ENCODE assay signal across 8 cellular contexts in genomic region chr1:186304982-186305949, GRCh38. TPM values are rescaled to one million over a fixed set of nuclear protein-coding genes. Genes with fewer than 3 reads are reported as not detected.
DNase-seq lines count a peak whose midpoint lies in the region; ATAC-seq and TF ChIP-seq lines count a peak whose summit lies in the region.

No MANE protein-coding gene starts in this region.

- TF ChIP-seq CTCF in SU-DHL-6 (IDR thresholded peaks at IDR 0.05; ENCODE audit: insufficient read depth, low read length, poor library complexity, severe bottlenecking) (peak; percentile 40), tibial nerve (IDR thresholded peaks at IDR 0.05) (peak in 3 of 5 experiments; percentile 13 to 41 (median 31))

- H3K36me3 ChIP-seq in SU-DHL-6 (ENCODE audit: low read length) (0 out of 2 replicates have a peak, but pooled peaks cover 2% of the 10 kb centered on the region), tibial nerve (peaks cover 0 to under 1% (median 0%) of the 10 kb centered on the region in 3 donors)

- H3K4me3 Mint-ChIP-seq in activated CD4-positive, alpha-beta T cell treated with anti-CD3 and anti-CD28 coated beads for 36 hours = no peak overlapping the region

- H3K36me3 Mint-ChIP-seq in activated CD4-positive, alpha-beta T cell treated with anti-CD3 and anti-CD28 coated beads for 36 hours (ENCODE audit: low read depth) = peaks cover 13% of the 10 kb centered on the region

- CTCF ChIA-PET in activated CD4-positive, alpha-beta T cell treated with anti-CD3 and anti-CD28 coated beads for 36 hours (lab: Charles Lee) = interaction anchor here (0.7 to 3.9 kb wide), 9 partner anchors 9 to 30 kb away, joined by 3 to 32 read pairs (median 5); partner anchors contain the start of gene PRG4

- TF ChIP-seq EP300 in tibial nerve (IDR thresholded peaks at IDR 0.05) = no peak

- H3K27ac ChIP-seq in SU-DHL-6 (ENCODE audit: low read depth, low read length) (no peak overlapping the region), tibial nerve (no peak overlapping the region)

- intact Hi-C loops in activated CD4-positive, alpha-beta T cell treated with anti-CD3 and anti-CD28 coated beads for 36 hours (cut with DNase I, micrococcal nuclease) = loop anchor here (2.0 to 10.0 kb wide), 3 partner anchors 16 to 1550 kb away; partner anchors contain the start of gene EDEM3 (in 1 of the 2)
- intact Hi-C loops in posterior vena cava (cut with DNase I) = no loop called here

- H3K27me3 Mint-ChIP-seq in activated CD4-positive, alpha-beta T cell treated with anti-CD3 and anti-CD28 coated beads for 36 hours = no peaks in the 10 kb centered on the region

- DNase-seq in activated CD4-positive, alpha-beta T cell treated with anti-CD3 and anti-CD28 coated beads for 36 hours = peak; percentile 22
- no peak for DNase-seq in activated CD4-positive, alpha-beta T cell treated with anti-CD3 and anti-CD28 coated beads, Interleukin-2, amount 50 U/mL, for 1 hour
- DNase-seq in HT1080 (ENCODE audit: low read depth) = peak; percentile 19
- DNase-seq in foreskin melanocyte = peak; percentile 16
- no peak for DNase-seq in tibial nerve (ENCODE audit: low spot score in 2 of 2)
- no peak for DNase-seq in posterior vena cava (ENCODE audit: low spot score)

- H3K4me1 ChIP-seq in tibial nerve = peaks cover 0 to 4% (median 2%) of the 10 kb centered on the region in 4 donors

- no peak overlapping the region for H3K9ac ChIP-seq in SU-DHL-6 (ENCODE audit: low read length)

- H3K4me1 Mint-ChIP-seq in activated CD4-positive, alpha-beta T cell treated with anti-CD3 and anti-CD28 coated beads for 36 hours = peaks cover 57% of the 10 kb centered on the region

- H3K9me3 Mint-ChIP-seq in activated CD4-positive, alpha-beta T cell treated with anti-CD3 and anti-CD28 coated beads for 36 hours (ENCODE audit: low read depth) = peaks cover 2% of the 10 kb centered on the region

- no peak for TF ChIP-seq POLR2A in tibial nerve (IDR thresholded peaks at IDR 0.05)

- no peak overlapping the region for H3K4me3 ChIP-seq in SU-DHL-6 (ENCODE audit: insufficient read depth, low read length, poor library complexity, severe bottlenecking)
- no peak overlapping the region for H3K4me3 ChIP-seq in tibial nerve

- H3K79me2 ChIP-seq in SU-DHL-6 (ENCODE audit: insufficient read depth, low read length) = no peaks in the 10 kb centered on the region

- no peak for ATAC-seq in activated CD4-positive, alpha-beta T cell treated with anti-CD3 and anti-CD28 coated beads for 36 hours
- ATAC-seq in GM21367 (IDR thresholded peaks at IDR 0.05; ENCODE audit: unreplicated experiment) = peak; percentile 80

- 51 to 55% methylated on average over 6 of the region's 6 CpGs for WGBS in tibial nerve, 2 donors

- H3K9me2 ChIP-seq in SU-DHL-6 (replicated peaks; ENCODE audit: insufficient read depth, low read length) = no peaks in the 10 kb centered on the region

- no peaks in the 10 kb centered on the region for H3K9me3 ChIP-seq in SU-DHL-6 (ENCODE audit: insufficient read depth, low read length)
- H3K9me3 ChIP-seq in tibial nerve = no peaks in the 10 kb centered on the region

- H3K27me3 ChIP-seq in SU-DHL-6 (ENCODE audit: low read length) (no peaks in the 10 kb centered on the region), tibial nerve (no peaks in the 10 kb centered on the region)

- H3F3A ChIP-seq in SU-DHL-6 (ENCODE audit: insufficient read depth) = peaks cover 6% of the 10 kb centered on the region; the same call in 1 of the 2 replicates

- no peak overlapping the region for H2AFZ ChIP-seq in SU-DHL-6 (ENCODE audit: low read depth, low read length, severe bottlenecking)

- POLR2A ChIA-PET in activated CD4-positive, alpha-beta T cell treated with anti-CD3 and anti-CD28 coated beads for 36 hours (lab: Charles Lee) = interaction anchor here (0.9 kb wide), 1 partner anchor 12 kb away, joined by 3 read pairs; no protein-coding TSS in a partner anchor

- H3K4me2 ChIP-seq in SU-DHL-6 (ENCODE audit: low read depth, low read length, poor library complexity, severe bottlenecking) = no peak overlapping the region

- H3K27ac Mint-ChIP-seq in activated CD4-positive, alpha-beta T cell treated with anti-CD3 and anti-CD28 coated beads for 36 hours = peak overlapping the region; percentile 76

- peaks cover 4% of the 10 kb centered on the region; the same call in 1 of the 2 replicates for H4K20me1 ChIP-seq in SU-DHL-6 (ENCODE audit: low read depth, low read length)

RNA-seq across cellular contexts. Expression of gene PRG4, which starts 9.2 kb away (rescaled TPM):
- total RNA-seq in activated CD4-positive, alpha-beta T cell treated with anti-CD3 and anti-CD28 coated beads for 36 hours = 1 to 10 TPM; 7.0 to 8.5 TPM
- 0.06 and 0.07 TPM in 2 replicates for total RNA-seq in HT1080 (2014; rRNA removed; shearing (Covaris generic))
- polyA plus RNA-seq in HT1080 (2015; cell fraction: cytosol; rRNA removed) = 0.02 TPM in 1 of 2 replicates, not detected in the other
- 0.13 TPM in 1 of 2 replicates, not detected in the other for polyA plus RNA-seq in HT1080 (2015; cell fraction: nucleus; rRNA removed)
- 10 to 100 TPM in 3 of 4 donors, 1 to 10 TPM in 1; 5.2 to 92.6 (median 42.8) TPM for total RNA-seq in tibial nerve
- total RNA-seq in posterior vena cava = 10 to 100 TPM in 1 of 2 donors, 1 to 10 TPM in 1; 8.6 to 16.5 TPM

Comparison
In these comparisons a context has a peak if more than half of its experiments do, and no peak if none do; other contexts are left out.
1. DNase-seq: peak in activated CD4-positive, alpha-beta T cell treated with anti-CD3 and anti-CD28 coated beads for 36 hours (single experiment), HT1080 (single experiment) and foreskin melanocyte (single experiment); none in activated CD4-positive, alpha-beta T cell treated with anti-CD3 and anti-CD28 coated beads, Interleukin-2, amount 50 U/mL, for 1 hour (single experiment), tibial nerve (0 of 2) and posterior vena cava (single experiment).
2. intact Hi-C loops: an anchor here in activated CD4-positive, alpha-beta T cell treated with anti-CD3 and anti-CD28 coated beads for 36 hours (2.0 to 10.0 kb wide); none called in posterior vena cava.